ENCODE assay signal across 14 cellular contexts in genomic region chr17:27244019-27244418, GRCh38. TPM values are rescaled to one million over a fixed set of nuclear protein-coding genes. Genes with fewer than 3 reads are reported as not detected.
DNase-seq lines count a peak whose midpoint lies in the region; ATAC-seq and TF ChIP-seq lines count a peak whose summit lies in the region.
"Had no signal": no experiment of that assay in that cellular context is flagged by ENCODE, and none has a peak within 500 bp of the region (broad histone marks: within the 10 kb centered on the region; RNA-seq: fewer than 3 reads in every experiment).

No MANE protein-coding gene starts in this region.

- BruUV-seq in MCF 10A (replicated peaks; lab: Mats Ljungman, UMichigan), result no TSS peak
- BruUV-seq in mammary epithelial cell (replicated peaks; lab: Mats Ljungman, UMichigan), result no TSS peak

- H3K4me3 ChIP-seq in mammary epithelial cell (replicated peaks in 1 of 3; ENCODE audit: insufficient read depth in 1 of 3, low read depth in 2 of 3, low read length in 3 of 3) (no peak overlapping the region), muscle layer of colon (ENCODE audit: low read depth in 1 of 2, low read length in 2 of 2) (no peak overlapping the region), tibial artery (no peak overlapping the region)

- H3K4me1 Mint-ChIP-seq in MCF 10A (ENCODE audit: insufficient read depth, unreplicated experiment), result peaks cover 48% of the 10 kb centered on the region

- H3K9me3 ChIP-seq in mammary epithelial cell (replicated peaks; ENCODE audit: insufficient read depth, low read length) (no peaks in the 10 kb centered on the region), muscle layer of colon (ENCODE audit: low read length) (no peaks in the 10 kb centered on the region), tibial artery (no peaks in the 10 kb centered on the region)

- no peaks in the 10 kb centered on the region for H3K36me3 ChIP-seq in mammary epithelial cell (ENCODE audit: insufficient read depth, low read length)
- no peaks in the 10 kb centered on the region for H3K36me3 ChIP-seq in muscle layer of colon (ENCODE audit: insufficient read depth, low read length)
- no peaks in the 10 kb centered on the region for H3K36me3 ChIP-seq in tibial artery

- DNase-seq in MCF 10A (ENCODE audit: unreplicated experiment), result no peak
- DNase-seq in mammary epithelial cell, result no peak
- DNase-seq in tibial artery, result no peak
- no peak for DNase-seq in activated effector memory CD4-positive, alpha-beta T cell treated with anti-CD3 and anti-CD28 coated beads, Interleukin-2, amount 50 U/mL, for 16 hours
- DNase-seq in EL, result no peak
- DNase-seq: 8988T; activated CD4-positive, alpha-beta memory T cell treated with anti-CD3 and anti-CD28 coated beads, Interleukin-2, amount 10 ng/mL, durations not matched to agents 7 days and 5 days; activated effector memory CD4-positive, alpha-beta T cell treated with Interleukin-2 at 50 U/mL for 16 hours; erythroblast; NCI-H1417; NCI-H510A treated with DMSO at 0.1 percent for 48 hours had no signal

- H3K4me2 ChIP-seq in mammary epithelial cell (ENCODE audit: insufficient read depth, low read depth, low read length), result no peak overlapping the region

- peaks cover 47% of the 10 kb centered on the region for H3K4me1 ChIP-seq in mammary epithelial cell (ENCODE audit: insufficient read depth, low read length)
- H3K4me1 ChIP-seq in muscle layer of colon (ENCODE audit: insufficient read depth, low read length), result peaks cover 40% of the 10 kb centered on the region
- H3K4me1 ChIP-seq in tibial artery, result peaks cover 6 to 90% (median 63%) of the 10 kb centered on the region in 4 donors

- H4K20me1 ChIP-seq in mammary epithelial cell (ENCODE audit: insufficient read depth, low read length), result no peaks in the 10 kb centered on the region

- no peaks in the 10 kb centered on the region for H3K27me3 Mint-ChIP-seq in MCF 10A (ENCODE audit: insufficient read depth, unreplicated experiment)

- in situ Hi-C loops in mammary epithelial cell (cut with MboI; ENCODE audit: low sequenced_read_pairs in 2 of 2), result loop anchor here (5.0 to 25.0 kb wide), 3 partner anchors 51 to 343 kb away; partner anchors contain the start of gene WSB1 (in 1 of the 2)

- 94% methylated on average over 5 of the region's 6 CpGs for WGBS in mammary epithelial cell (ENCODE audit: low coverage, missing lambda C conversion rate)

- H3K9ac ChIP-seq in mammary epithelial cell (ENCODE audit: insufficient read depth, low read length), result no peak overlapping the region
- H3K9ac ChIP-seq in muscle layer of colon (ENCODE audit: low read length), result no peak overlapping the region

- H3K4me3 Mint-ChIP-seq in MCF 10A (ENCODE audit: unreplicated experiment), result no peak overlapping the region
- H3K4me3 Mint-ChIP-seq: activated CD4-positive, alpha-beta memory T cell treated with anti-CD3 and anti-CD28 coated beads, Interleukin-2, amount 10 ng/mL, durations not matched to agents 7 days and 5 days had no signal

- no peaks in the 10 kb centered on the region for H3K36me3 Mint-ChIP-seq in MCF 10A (ENCODE audit: insufficient read depth, unreplicated experiment)

- dilution Hi-C loops in mammary epithelial cell (cut with HindIII; ENCODE audit: low sequenced_read_pairs), result loop anchor here (25.0 kb wide), 1 partner anchor 343 kb away; no protein-coding TSS in a partner anchor

- intact Hi-C loops in MCF 10A (cut with micrococcal nuclease), result loop anchor here (2.0 to 5.0 kb wide), 2 partner anchors 187 to 203 kb away; no protein-coding TSS in a partner anchor
- intact Hi-C loops in mammary epithelial cell (cut with micrococcal nuclease), result loop anchor here (2.0 to 10.0 kb wide), 5 partner anchors 51 to 511 kb away; partner anchors contain the start of genes KSR1 and WSB1
- intact Hi-C loops in tibial artery (cut with DNase I; ENCODE audit: low total_unique reads), result loop anchor here (2.0 to 10.0 kb wide), 2 partner anchors 89 to 251 kb away; no protein-coding TSS in a partner anchor

- no peak for TF ChIP-seq CTCF in MCF 10A (IDR thresholded peaks at IDR 0.05; ENCODE audit: unreplicated experiment)
- TF ChIP-seq CTCF in mammary epithelial cell (conservative IDR thresholded peaks at IDR 0.05 in 1 of 2, IDR thresholded peaks at IDR 0.05 in 1 of 2; ENCODE audit: extremely low read depth in 1 of 2, insufficient read depth in 1 of 2, low read depth in 1 of 2, low read length in 2 of 2), result no peak
- no peak for TF ChIP-seq CTCF in tibial artery (IDR thresholded peaks at IDR 0.05)

- H3K27me3 ChIP-seq in mammary epithelial cell (ENCODE audit: insufficient read depth, low read length), result no peaks in the 10 kb centered on the region
- H3K27me3 ChIP-seq in muscle layer of colon (ENCODE audit: control insufficient read depth in 1 of 2, insufficient read depth in 2 of 2, low read length in 2 of 2), result no peaks in the 10 kb centered on the region
- H3K27me3 ChIP-seq in tibial artery, result no peaks in the 10 kb centered on the region

- ATAC-seq in HG03521 (IDR thresholded peaks at IDR 0.05; ENCODE audit: unreplicated experiment), result no peak

- CTCF ChIA-PET in MCF 10A (lab: Yijun Ruan, JAX) (interaction anchor here (0.6 to 3.6 kb wide), 6 partner anchors 7 to 356 kb away, joined by 3 to 20 read pairs (median 4); no protein-coding TSS in a partner anchor), mammary epithelial cell (lab: Charles Lee; ENCODE audit: low non-redundant PET) (no interaction called here)

- no peak overlapping the region for H2AFZ ChIP-seq in mammary epithelial cell (ENCODE audit: low read depth, low read length)

- H3K27ac ChIP-seq in mammary epithelial cell (ENCODE audit: insufficient read depth, low read depth, low read length), result no peak overlapping the region
- peak overlapping the region; percentile 76 for H3K27ac ChIP-seq in cingulate gyrus (ENCODE audit: low read depth, low read length)
- peak overlapping the region; percentile 53 for H3K27ac ChIP-seq in muscle layer of colon (ENCODE audit: low read depth, low read length)
- peak overlapping the region; percentile 93 to 96 for H3K27ac ChIP-seq in tibial artery

- H3K79me2 ChIP-seq in mammary epithelial cell (ENCODE audit: insufficient read depth, low read length), result no peaks in the 10 kb centered on the region

- POLR2A ChIA-PET in MCF 10A (lab: Yijun Ruan, JAX), result interaction anchor here (0.6 to 4.9 kb wide), 6 partner anchors 8 to 251 kb away, joined by 3 to 90 read pairs (median 6); partner anchors contain the start of gene WSB1

- H3K27ac Mint-ChIP-seq in MCF 10A (ENCODE audit: low read depth, unreplicated experiment), result peak overlapping the region; percentile 74
- H3K27ac Mint-ChIP-seq: activated CD4-positive, alpha-beta memory T cell treated with anti-CD3 and anti-CD28 coated beads, Interleukin-2, amount 10 ng/mL, durations not matched to agents 7 days and 5 days had no signal

- H3K9me3 Mint-ChIP-seq in MCF 10A (ENCODE audit: unreplicated experiment), result no peaks in the 10 kb centered on the region
- H3K9me3 Mint-ChIP-seq: activated CD4-positive, alpha-beta memory T cell treated with anti-CD3 and anti-CD28 coated beads, Interleukin-2, amount 10 ng/mL, durations not matched to agents 7 days and 5 days had no signal

RNA-seq across cellular contexts. Expression of gene WSB1, which starts 49.9 kb away (rescaled TPM):
- total RNA-seq in MCF 10A (2022) (93.1 and 145 TPM in 2 replicates), mammary epithelial cell (100 to 1,000 TPM in 1 of 2 donors, 10 to 100 TPM in 1; 93.0 to 119 TPM)
- 58.2 TPM for polyA plus RNA-seq in mammary epithelial cell
- polyA minus RNA-seq in mammary epithelial cell, result 35.8 TPM
